Comparison of ENCODE assay signal across 1 cellular context in the genomic region with DNA sequence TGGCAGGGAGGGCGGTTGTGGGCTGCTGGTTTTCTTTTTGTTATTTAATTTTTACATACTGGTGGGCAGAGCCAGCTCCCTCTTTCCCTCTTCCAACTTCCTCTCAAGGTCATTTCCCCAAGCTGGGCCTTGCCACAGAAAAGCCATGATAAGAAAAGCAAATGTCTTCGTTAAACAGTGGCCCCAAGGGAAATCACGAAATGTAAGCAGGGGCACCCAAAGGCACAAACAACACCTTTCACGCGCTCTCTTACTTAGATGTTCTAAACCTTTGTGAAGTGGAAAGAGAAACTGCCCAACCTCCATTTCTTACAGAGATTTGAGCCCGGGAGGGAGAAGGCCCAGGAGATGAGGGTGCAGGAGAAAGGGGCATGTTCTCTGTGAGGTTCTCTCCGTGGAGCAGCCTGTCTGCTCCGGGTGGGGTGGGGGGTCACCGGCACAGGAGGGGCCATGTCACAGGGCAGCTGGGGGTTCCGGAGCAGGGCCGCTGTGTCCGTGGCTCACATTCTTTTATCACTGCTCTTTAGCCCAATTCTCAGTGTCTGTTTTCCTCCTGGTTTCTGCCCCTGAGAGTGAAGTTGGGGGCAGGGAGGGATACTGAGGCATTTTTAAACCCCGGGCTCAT.
TF ChIP-seq lines count a peak whose summit lies in the region.

No MANE protein-coding gene starts in this region.

TF ChIP-seq in HepG2, 621 proteins besides CTCF, POLR2A, EP300 and RAD21 (continued from another document and continues in another):
- TF ChIP-seq, protein P1, sequence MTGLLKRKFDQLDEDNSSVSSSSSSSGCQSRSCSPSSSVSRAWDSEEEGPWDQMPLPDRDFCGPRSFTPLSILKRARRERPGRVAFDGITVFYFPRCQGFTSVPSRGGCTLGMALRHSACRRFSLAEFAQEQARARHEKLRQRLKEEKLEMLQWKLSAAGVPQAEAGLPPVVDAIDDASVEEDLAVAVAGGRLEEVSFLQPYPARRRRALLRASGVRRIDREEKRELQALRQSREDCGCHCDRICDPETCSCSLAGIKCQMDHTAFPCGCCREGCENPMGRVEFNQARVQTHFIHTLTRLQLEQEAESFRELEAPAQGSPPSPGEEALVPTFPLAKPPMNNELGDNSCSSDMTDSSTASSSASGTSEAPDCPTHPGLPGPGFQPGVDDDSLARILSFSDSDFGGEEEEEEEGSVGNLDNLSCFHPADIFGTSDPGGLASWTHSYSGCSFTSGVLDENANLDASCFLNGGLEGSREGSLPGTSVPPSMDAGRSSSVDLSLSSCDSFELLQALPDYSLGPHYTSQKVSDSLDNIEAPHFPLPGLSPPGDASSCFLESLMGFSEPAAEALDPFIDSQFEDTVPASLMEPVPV (CRISPR knock-in tag; IDR thresholded peaks at IDR 0.05), result no peak
- TF ChIP-seq, protein P2, sequence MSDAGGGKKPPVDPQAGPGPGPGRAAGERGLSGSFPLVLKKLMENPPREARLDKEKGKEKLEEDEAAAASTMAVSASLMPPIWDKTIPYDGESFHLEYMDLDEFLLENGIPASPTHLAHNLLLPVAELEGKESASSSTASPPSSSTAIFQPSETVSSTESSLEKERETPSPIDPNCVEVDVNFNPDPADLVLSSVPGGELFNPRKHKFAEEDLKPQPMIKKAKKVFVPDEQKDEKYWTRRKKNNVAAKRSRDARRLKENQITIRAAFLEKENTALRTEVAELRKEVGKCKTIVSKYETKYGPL (CRISPR knock-in tag; IDR thresholded peaks at IDR 0.05), result no peak
- TF ChIP-seq ESRRA (CRISPR knock-in tag; IDR thresholded peaks at IDR 0.05; ENCODE audit: low read depth) (no peak), NCOA2 (CRISPR knock-in tag; IDR thresholded peaks at IDR 0.05) (peak; percentile 57; the same call in 1 of the 2 replicates), SNAI1 (CRISPR knock-in tag; IDR thresholded peaks at IDR 0.05; ENCODE audit: borderline replicate concordance) (no peak), ZNF83 (CRISPR knock-in tag; IDR thresholded peaks at IDR 0.05; ENCODE audit: borderline replicate concordance) (no peak), ZNF557 (CRISPR knock-in tag; IDR thresholded peaks at IDR 0.05) (no peak), KLF15 (CRISPR knock-in tag; IDR thresholded peaks at IDR 0.05; ENCODE audit: borderline replicate concordance) (no peak), BCL6 (CRISPR knock-in tag; IDR thresholded peaks at IDR 0.05) (peak; percentile 6; the same call in 1 of the 2 replicates), PCBP2 (optimal IDR thresholded peaks at IDR 0.05; ENCODE audit: low read depth, low read length, poor library complexity, severe bottlenecking) (no peak), FOXO1 (CRISPR knock-in tag; IDR thresholded peaks at IDR 0.05) (no peak), SP1 (IDR thresholded peaks at IDR 0.05) (no peak), SP1 (CRISPR knock-in tag; IDR thresholded peaks at IDR 0.05) (no peak), ISL2 (CRISPR knock-in tag; IDR thresholded peaks at IDR 0.05) (no peak), PPARG (CRISPR knock-in tag; conservative IDR thresholded peaks at IDR 0.05) (0 out of 2 replicates have a peak, but pooled peaks have one; percentile 25), TCF12 (IDR thresholded peaks at IDR 0.05) (no peak), TCF12 (CRISPR knock-in tag; IDR thresholded peaks at IDR 0.05) (no peak), ZNF75D (CRISPR knock-in tag; IDR thresholded peaks at IDR 0.05; ENCODE audit: borderline replicate concordance) (no peak), REPIN1 (CRISPR knock-in tag; IDR thresholded peaks at IDR 0.05; ENCODE audit: borderline replicate concordance, low read depth) (no peak), MTA3 (CRISPR knock-in tag; IDR thresholded peaks at IDR 0.05) (no peak), WIZ (CRISPR knock-in tag; IDR thresholded peaks at IDR 0.05) (no peak), BORCS8-MEF2B (CRISPR knock-in tag; IDR thresholded peaks at IDR 0.05) (no peak), ZNF282 (IDR thresholded peaks at IDR 0.05; ENCODE audit: partially characterized antibody) (no peak), GATAD2A (CRISPR knock-in tag; IDR thresholded peaks at IDR 0.05) (no peak), KAT8 (CRISPR knock-in tag; IDR thresholded peaks at IDR 0.05) (no peak), ZFP90 (CRISPR knock-in tag; IDR thresholded peaks at IDR 0.05; ENCODE audit: borderline replicate concordance) (no peak), KDM6A (CRISPR knock-in tag; IDR thresholded peaks at IDR 0.05; ENCODE audit: low read depth) (0 out of 2 replicates have a peak, but pooled peaks have one; percentile 11)
- TF ChIP-seq, protein P3, sequence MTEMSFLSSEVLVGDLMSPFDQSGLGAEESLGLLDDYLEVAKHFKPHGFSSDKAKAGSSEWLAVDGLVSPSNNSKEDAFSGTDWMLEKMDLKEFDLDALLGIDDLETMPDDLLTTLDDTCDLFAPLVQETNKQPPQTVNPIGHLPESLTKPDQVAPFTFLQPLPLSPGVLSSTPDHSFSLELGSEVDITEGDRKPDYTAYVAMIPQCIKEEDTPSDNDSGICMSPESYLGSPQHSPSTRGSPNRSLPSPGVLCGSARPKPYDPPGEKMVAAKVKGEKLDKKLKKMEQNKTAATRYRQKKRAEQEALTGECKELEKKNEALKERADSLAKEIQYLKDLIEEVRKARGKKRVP (CRISPR knock-in tag; IDR thresholded peaks at IDR 0.05), result no peak
- TF ChIP-seq, protein P4, sequence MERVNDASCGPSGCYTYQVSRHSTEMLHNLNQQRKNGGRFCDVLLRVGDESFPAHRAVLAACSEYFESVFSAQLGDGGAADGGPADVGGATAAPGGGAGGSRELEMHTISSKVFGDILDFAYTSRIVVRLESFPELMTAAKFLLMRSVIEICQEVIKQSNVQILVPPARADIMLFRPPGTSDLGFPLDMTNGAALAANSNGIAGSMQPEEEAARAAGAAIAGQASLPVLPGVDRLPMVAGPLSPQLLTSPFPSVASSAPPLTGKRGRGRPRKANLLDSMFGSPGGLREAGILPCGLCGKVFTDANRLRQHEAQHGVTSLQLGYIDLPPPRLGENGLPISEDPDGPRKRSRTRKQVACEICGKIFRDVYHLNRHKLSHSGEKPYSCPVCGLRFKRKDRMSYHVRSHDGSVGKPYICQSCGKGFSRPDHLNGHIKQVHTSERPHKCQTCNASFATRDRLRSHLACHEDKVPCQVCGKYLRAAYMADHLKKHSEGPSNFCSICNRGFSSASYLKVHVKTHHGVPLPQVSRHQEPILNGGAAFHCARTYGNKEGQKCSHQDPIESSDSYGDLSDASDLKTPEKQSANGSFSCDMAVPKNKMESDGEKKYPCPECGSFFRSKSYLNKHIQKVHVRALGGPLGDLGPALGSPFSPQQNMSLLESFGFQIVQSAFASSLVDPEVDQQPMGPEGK (CRISPR knock-in tag; IDR thresholded peaks at IDR 0.05), result peak; percentile 33
- TF ChIP-seq, protein P5, sequence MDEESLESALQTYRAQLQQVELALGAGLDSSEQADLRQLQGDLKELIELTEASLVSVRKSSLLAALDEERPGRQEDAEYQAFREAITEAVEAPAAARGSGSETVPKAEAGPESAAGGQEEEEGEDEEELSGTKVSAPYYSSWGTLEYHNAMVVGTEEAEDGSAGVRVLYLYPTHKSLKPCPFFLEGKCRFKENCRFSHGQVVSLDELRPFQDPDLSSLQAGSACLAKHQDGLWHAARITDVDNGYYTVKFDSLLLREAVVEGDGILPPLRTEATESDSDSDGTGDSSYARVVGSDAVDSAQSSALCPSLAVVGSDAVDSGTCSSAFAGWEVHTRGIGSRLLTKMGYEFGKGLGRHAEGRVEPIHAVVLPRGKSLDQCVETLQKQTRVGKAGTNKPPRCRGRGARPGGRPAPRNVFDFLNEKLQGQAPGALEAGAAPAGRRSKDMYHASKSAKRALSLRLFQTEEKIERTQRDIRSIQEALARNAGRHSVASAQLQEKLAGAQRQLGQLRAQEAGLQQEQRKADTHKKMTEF (CRISPR knock-in tag; IDR thresholded peaks at IDR 0.05), result no peak
- TF ChIP-seq, protein P6, sequence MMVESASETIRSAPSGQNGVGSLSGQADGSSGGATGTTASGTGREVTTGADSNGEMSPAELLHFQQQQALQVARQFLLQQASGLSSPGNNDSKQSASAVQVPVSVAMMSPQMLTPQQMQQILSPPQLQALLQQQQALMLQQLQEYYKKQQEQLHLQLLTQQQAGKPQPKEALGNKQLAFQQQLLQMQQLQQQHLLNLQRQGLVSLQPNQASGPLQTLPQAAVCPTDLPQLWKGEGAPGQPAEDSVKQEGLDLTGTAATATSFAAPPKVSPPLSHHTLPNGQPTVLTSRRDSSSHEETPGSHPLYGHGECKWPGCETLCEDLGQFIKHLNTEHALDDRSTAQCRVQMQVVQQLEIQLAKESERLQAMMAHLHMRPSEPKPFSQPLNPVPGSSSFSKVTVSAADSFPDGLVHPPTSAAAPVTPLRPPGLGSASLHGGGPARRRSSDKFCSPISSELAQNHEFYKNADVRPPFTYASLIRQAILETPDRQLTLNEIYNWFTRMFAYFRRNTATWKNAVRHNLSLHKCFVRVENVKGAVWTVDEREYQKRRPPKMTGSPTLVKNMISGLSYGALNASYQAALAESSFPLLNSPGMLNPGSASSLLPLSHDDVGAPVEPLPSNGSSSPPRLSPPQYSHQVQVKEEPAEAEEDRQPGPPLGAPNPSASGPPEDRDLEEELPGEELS (CRISPR knock-in tag; IDR thresholded peaks at IDR 0.05), result peak; percentile 79
- TF ChIP-seq, protein P7, sequence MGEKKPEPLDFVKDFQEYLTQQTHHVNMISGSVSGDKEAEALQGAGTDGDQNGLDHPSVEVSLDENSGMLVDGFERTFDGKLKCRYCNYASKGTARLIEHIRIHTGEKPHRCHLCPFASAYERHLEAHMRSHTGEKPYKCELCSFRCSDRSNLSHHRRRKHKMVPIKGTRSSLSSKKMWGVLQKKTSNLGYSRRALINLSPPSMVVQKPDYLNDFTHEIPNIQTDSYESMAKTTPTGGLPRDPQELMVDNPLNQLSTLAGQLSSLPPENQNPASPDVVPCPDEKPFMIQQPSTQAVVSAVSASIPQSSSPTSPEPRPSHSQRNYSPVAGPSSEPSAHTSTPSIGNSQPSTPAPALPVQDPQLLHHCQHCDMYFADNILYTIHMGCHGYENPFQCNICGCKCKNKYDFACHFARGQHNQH (CRISPR knock-in tag; IDR thresholded peaks at IDR 0.05), result no peak
- TF ChIP-seq, protein P8, sequence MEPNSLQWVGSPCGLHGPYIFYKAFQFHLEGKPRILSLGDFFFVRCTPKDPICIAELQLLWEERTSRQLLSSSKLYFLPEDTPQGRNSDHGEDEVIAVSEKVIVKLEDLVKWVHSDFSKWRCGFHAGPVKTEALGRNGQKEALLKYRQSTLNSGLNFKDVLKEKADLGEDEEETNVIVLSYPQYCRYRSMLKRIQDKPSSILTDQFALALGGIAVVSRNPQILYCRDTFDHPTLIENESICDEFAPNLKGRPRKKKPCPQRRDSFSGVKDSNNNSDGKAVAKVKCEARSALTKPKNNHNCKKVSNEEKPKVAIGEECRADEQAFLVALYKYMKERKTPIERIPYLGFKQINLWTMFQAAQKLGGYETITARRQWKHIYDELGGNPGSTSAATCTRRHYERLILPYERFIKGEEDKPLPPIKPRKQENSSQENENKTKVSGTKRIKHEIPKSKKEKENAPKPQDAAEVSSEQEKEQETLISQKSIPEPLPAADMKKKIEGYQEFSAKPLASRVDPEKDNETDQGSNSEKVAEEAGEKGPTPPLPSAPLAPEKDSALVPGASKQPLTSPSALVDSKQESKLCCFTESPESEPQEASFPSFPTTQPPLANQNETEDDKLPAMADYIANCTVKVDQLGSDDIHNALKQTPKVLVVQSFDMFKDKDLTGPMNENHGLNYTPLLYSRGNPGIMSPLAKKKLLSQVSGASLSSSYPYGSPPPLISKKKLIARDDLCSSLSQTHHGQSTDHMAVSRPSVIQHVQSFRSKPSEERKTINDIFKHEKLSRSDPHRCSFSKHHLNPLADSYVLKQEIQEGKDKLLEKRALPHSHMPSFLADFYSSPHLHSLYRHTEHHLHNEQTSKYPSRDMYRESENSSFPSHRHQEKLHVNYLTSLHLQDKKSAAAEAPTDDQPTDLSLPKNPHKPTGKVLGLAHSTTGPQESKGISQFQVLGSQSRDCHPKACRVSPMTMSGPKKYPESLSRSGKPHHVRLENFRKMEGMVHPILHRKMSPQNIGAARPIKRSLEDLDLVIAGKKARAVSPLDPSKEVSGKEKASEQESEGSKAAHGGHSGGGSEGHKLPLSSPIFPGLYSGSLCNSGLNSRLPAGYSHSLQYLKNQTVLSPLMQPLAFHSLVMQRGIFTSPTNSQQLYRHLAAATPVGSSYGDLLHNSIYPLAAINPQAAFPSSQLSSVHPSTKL (CRISPR knock-in tag; IDR thresholded peaks at IDR 0.05), result peak; percentile 45
- TF ChIP-seq, protein P9, sequence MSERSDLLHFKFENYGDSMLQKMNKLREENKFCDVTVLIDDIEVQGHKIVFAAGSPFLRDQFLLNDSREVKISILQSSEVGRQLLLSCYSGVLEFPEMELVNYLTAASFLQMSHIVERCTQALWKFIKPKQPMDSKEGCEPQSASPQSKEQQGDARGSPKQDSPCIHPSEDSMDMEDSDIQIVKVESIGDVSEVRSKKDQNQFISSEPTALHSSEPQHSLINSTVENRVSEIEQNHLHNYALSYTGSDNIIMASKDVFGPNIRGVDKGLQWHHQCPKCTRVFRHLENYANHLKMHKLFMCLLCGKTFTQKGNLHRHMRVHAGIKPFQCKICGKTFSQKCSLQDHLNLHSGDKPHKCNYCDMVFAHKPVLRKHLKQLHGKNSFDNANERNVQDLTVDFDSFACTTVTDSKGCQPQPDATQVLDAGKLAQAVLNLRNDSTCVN (CRISPR knock-in tag; IDR thresholded peaks at IDR 0.05; ENCODE audit: borderline replicate concordance), result no peak
- TF ChIP-seq, protein P10, sequence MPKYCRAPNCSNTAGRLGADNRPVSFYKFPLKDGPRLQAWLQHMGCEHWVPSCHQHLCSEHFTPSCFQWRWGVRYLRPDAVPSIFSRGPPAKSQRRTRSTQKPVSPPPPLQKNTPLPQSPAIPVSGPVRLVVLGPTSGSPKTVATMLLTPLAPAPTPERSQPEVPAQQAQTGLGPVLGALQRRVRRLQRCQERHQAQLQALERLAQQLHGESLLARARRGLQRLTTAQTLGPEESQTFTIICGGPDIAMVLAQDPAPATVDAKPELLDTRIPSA (CRISPR knock-in tag; IDR thresholded peaks at IDR 0.05; ENCODE audit: borderline replicate concordance), result no peak
- TF ChIP-seq, protein P11, sequence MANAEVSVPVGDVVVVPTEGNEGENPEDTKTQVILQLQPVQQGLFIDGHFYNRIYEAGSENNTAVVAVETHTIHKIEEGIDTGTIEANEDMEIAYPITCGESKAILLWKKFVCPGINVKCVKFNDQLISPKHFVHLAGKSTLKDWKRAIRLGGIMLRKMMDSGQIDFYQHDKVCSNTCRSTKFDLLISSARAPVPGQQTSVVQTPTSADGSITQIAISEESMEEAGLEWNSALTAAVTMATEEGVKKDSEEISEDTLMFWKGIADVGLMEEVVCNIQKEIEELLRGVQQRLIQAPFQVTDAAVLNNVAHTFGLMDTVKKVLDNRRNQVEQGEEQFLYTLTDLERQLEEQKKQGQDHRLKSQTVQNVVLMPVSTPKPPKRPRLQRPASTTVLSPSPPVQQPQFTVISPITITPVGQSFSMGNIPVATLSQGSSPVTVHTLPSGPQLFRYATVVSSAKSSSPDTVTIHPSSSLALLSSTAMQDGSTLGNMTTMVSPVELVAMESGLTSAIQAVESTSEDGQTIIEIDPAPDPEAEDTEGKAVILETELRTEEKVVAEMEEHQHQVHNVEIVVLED (CRISPR knock-in tag; IDR thresholded peaks at IDR 0.05; ENCODE audit: borderline replicate concordance), result no peak
- TF ChIP-seq, protein P12, sequence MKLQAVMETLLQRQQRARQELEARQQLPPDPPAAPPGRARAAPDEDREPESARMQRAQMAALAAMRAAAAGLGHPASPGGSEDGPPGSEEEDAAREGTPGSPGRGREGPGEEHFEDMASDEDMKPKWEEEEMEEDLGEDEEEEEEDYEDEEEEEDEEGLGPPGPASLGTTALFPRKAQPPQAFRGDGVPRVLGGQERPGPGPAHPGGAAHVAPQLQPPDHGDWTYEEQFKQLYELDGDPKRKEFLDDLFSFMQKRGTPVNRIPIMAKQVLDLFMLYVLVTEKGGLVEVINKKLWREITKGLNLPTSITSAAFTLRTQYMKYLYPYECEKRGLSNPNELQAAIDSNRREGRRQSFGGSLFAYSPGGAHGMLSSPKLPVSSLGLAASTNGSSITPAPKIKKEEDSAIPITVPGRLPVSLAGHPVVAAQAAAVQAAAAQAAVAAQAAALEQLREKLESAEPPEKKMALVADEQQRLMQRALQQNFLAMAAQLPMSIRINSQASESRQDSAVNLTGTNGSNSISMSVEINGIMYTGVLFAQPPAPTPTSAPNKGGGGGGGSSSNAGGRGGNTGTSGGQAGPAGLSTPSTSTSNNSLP (IDR thresholded peaks at IDR 0.05; ENCODE audit: low read depth, low read length), result no peak
